Comparison of ENCODE assay signal across 1 cellular context in the genomic region with DNA sequence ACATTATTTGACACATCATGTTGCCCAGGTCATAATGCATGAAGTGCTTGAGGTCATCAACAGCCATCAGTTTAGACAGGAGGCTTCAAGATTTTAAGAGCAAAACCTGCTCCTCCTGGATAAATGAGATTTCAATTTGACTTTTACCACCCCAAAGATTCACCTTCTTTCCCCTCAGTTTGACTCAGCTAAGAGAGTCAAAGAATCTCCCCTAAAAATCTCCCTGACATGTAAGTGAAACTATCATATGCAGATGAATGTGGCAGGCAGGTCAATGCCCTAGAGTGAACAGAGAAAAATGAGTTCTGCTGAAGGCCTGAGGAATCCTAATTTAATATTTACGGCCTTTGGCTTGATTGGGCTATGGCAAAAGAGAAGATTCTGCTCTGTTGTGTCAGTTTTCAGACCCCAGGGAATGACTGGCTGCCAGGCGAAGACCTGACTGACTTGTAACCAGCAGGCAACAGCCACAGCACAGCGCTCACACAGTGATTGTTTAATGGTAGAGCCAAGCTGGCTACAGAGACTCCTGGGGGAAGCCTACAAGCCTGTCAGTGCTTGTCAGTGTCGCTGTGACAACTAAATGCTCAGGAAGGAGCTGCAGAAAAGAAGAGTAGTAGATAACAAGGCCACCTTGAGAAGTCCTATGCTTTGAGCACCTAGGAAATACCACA.
TF ChIP-seq lines count a peak whose summit lies in the region.

No MANE protein-coding gene starts in this region.

TF ChIP-seq in GM12878, 131 proteins besides CTCF, POLR2A, EP300 and RAD21 (continued from another document):
- TF ChIP-seq, protein P1, sequence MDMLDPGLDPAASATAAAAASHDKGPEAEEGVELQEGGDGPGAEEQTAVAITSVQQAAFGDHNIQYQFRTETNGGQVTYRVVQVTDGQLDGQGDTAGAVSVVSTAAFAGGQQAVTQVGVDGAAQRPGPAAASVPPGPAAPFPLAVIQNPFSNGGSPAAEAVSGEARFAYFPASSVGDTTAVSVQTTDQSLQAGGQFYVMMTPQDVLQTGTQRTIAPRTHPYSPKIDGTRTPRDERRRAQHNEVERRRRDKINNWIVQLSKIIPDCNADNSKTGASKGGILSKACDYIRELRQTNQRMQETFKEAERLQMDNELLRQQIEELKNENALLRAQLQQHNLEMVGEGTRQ (IDR thresholded peaks at IDR 0.05; ENCODE audit: borderline replicate concordance, low read depth, low read length), result no peak
- TF ChIP-seq, protein P2, sequence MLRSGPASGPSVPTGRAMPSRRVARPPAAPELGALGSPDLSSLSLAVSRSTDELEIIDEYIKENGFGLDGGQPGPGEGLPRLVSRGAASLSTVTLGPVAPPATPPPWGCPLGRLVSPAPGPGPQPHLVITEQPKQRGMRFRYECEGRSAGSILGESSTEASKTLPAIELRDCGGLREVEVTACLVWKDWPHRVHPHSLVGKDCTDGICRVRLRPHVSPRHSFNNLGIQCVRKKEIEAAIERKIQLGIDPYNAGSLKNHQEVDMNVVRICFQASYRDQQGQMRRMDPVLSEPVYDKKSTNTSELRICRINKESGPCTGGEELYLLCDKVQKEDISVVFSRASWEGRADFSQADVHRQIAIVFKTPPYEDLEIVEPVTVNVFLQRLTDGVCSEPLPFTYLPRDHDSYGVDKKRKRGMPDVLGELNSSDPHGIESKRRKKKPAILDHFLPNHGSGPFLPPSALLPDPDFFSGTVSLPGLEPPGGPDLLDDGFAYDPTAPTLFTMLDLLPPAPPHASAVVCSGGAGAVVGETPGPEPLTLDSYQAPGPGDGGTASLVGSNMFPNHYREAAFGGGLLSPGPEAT (IDR thresholded peaks at IDR 0.05; ENCODE audit: low read depth), result peak; percentile 78; the same call in 1 of the 2 replicates
- TF ChIP-seq, protein P3, sequence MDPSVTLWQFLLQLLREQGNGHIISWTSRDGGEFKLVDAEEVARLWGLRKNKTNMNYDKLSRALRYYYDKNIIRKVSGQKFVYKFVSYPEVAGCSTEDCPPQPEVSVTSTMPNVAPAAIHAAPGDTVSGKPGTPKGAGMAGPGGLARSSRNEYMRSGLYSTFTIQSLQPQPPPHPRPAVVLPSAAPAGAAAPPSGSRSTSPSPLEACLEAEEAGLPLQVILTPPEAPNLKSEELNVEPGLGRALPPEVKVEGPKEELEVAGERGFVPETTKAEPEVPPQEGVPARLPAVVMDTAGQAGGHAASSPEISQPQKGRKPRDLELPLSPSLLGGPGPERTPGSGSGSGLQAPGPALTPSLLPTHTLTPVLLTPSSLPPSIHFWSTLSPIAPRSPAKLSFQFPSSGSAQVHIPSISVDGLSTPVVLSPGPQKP (IDR thresholded peaks at IDR 0.05; ENCODE audit: low read depth, low read length), result no peak
- TF ChIP-seq BCL11A (IDR thresholded peaks at IDR 0.05; ENCODE audit: low read depth, low read length) (peak; percentile 36; the same call in 1 of the 2 replicates), BMI1 (IDR thresholded peaks at IDR 0.05; ENCODE audit: borderline replicate concordance) (no peak), IKZF1 (conservative IDR thresholded peaks at IDR 0.05) (peak; percentile 52), ZBTB4 (CRISPR knock-in tag; IDR thresholded peaks at IDR 0.05) (no peak), NR2F1 (conservative IDR thresholded peaks at IDR 0.05) (peak; percentile 71), IKZF2 (IDR thresholded peaks at IDR 0.05) (peak; percentile 16 to 57; a peak in 3 of 4 replicates), ASH2L (IDR thresholded peaks at IDR 0.05; ENCODE audit: borderline replicate concordance, low read depth) (no peak), JUNB (IDR thresholded peaks at IDR 0.05) (peak; percentile 67), ETV6 (conservative IDR thresholded peaks at IDR 0.05 in 1 of 2, IDR thresholded peaks at IDR 0.05 in 1 of 2; ENCODE audit: borderline replicate concordance in 1 of 2, low read depth in 1 of 2) (0 out of 4 replicates have a peak, but pooled peaks of 1 of the 2 experiments have one; percentile 30), MEF2B (IDR thresholded peaks at IDR 0.05; ENCODE audit: partially characterized antibody, poor library complexity, severe bottlenecking) (peak; percentile 57), CBX5 (IDR thresholded peaks at IDR 0.05; ENCODE audit: low read depth) (no peak)
- TF ChIP-seq, protein P4, sequence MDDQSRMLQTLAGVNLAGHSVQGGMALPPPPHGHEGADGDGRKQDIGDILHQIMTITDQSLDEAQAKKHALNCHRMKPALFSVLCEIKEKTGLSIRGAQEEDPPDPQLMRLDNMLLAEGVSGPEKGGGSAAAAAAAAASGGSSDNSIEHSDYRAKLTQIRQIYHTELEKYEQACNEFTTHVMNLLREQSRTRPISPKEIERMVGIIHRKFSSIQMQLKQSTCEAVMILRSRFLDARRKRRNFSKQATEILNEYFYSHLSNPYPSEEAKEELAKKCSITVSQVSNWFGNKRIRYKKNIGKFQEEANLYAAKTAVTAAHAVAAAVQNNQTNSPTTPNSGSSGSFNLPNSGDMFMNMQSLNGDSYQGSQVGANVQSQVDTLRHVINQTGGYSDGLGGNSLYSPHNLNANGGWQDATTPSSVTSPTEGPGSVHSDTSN (IDR thresholded peaks at IDR 0.05; ENCODE audit: insufficient replicate concordance, low read depth, low read length), result no peak
